Comparison of ENCODE assay signal across 8 cellular contexts in genomic region chr1:36320767-36321118, GRCh38. TPM values are rescaled to one million over a fixed set of nuclear protein-coding genes. Genes with fewer than 3 reads are reported as not detected.
DNase-seq lines count a peak whose midpoint lies in the region; ATAC-seq, FAIRE-seq and TF ChIP-seq lines count a peak whose summit lies in the region.

No MANE protein-coding gene starts in this region.

- ATAC-seq in HG02970 (IDR thresholded peaks at IDR 0.05; ENCODE audit: low FRiP score, unreplicated experiment): no peak
- ATAC-seq in HG02973 (IDR thresholded peaks at IDR 0.05; ENCODE audit: unreplicated experiment): no peak

- H4K20me1 ChIP-seq in BLaER1 (peaks cover 11% of the 10 kb centered on the region), fibroblast of lung (ENCODE audit: control insufficient read depth, extremely low read depth, insufficient read depth, low read length) (no peaks in the 10 kb centered on the region), osteoblast (ENCODE audit: insufficient read depth, low read length) (peaks cover 8% of the 10 kb centered on the region)

- H3K9me3 ChIP-seq in BLaER1 (no peaks in the 10 kb centered on the region), SJSA1 (replicated peaks) (peaks cover 4% of the 10 kb centered on the region), fibroblast of lung (ENCODE audit: control insufficient read depth, insufficient read depth, low read depth, low read length) (no peaks in the 10 kb centered on the region), osteoblast (ENCODE audit: low read depth, low read length) (no peaks in the 10 kb centered on the region)

- H3K27me3 ChIP-seq in BLaER1 (no peaks in the 10 kb centered on the region), SJSA1 (replicated peaks) (no peaks in the 10 kb centered on the region), fibroblast of lung (ENCODE audit: control insufficient read depth, insufficient read depth, low read length) (no peaks in the 10 kb centered on the region), osteoblast (ENCODE audit: insufficient read depth, low read length) (no peaks in the 10 kb centered on the region)

- no peak for FAIRE-seq in D721Med (lab: Jason Lieb, UNC)

- H3K4me3 ChIP-seq in BLaER1 (peak overlapping the region; percentile 61), SJSA1 (peak overlapping the region; percentile 9; the same call in 1 of the 2 replicates), fibroblast of lung (replicated peaks in 1 of 4; ENCODE audit: control extremely low read depth in 1 of 4, insufficient read depth in 1 of 4, low read depth in 3 of 4, low read length in 4 of 4) (peak overlapping the region; percentile 27 to 90 (median 40)), osteoblast (ENCODE audit: insufficient read depth, low read length) (no peak overlapping the region)

- H3K4me2 ChIP-seq in BLaER1 (peak overlapping the region; percentile 97), fibroblast of lung (ENCODE audit: extremely low read depth, insufficient read depth, low read length) (peak overlapping the region; percentile 85), osteoblast (ENCODE audit: insufficient read depth, low read length) (peak overlapping the region; percentile 16)

- H3K36me3 ChIP-seq in BLaER1 (peaks cover 9% of the 10 kb centered on the region; the same call in 1 of the 2 replicates), SJSA1 (peaks cover 29% of the 10 kb centered on the region), fibroblast of lung (ENCODE audit: control insufficient read depth, insufficient read depth, low read length) (peaks cover 12% of the 10 kb centered on the region), osteoblast (ENCODE audit: insufficient read depth, low read length) (peaks cover 12% of the 10 kb centered on the region)

- no peak overlapping the region for H2AFZ ChIP-seq in fibroblast of lung (ENCODE audit: low read length)
- H2AFZ ChIP-seq in osteoblast (ENCODE audit: low read length): no peak overlapping the region

- TF ChIP-seq CTCF in fibroblast of lung (conservative IDR thresholded peaks at IDR 0.05 in 1 of 2, IDR thresholded peaks at IDR 0.05 in 1 of 2; ENCODE audit: low read depth in 1 of 2, low read length in 2 of 2) (no peak), osteoblast (IDR thresholded peaks at IDR 0.05; ENCODE audit: extremely low read depth, low read depth, low read length) (no peak), D721Med (IDR thresholded peaks at IDR 0.05; ENCODE audit: insufficient read depth, missing control alignments) (no peak)

- peak overlapping the region; percentile 47; the same call in 1 of the 2 replicates for H3K9ac ChIP-seq in BLaER1
- H3K9ac ChIP-seq in fibroblast of lung (ENCODE audit: insufficient read depth, low read length): peak overlapping the region; percentile 73

- H3K4me1 ChIP-seq in BLaER1: peaks cover 44% of the 10 kb centered on the region
- peaks cover 40% of the 10 kb centered on the region for H3K4me1 ChIP-seq in SJSA1 (replicated peaks)
- H3K4me1 ChIP-seq in fibroblast of lung (ENCODE audit: control insufficient read depth, extremely low read depth, insufficient read depth, low read length): peaks cover 22% of the 10 kb centered on the region
- peaks cover 16% of the 10 kb centered on the region for H3K4me1 ChIP-seq in osteoblast (ENCODE audit: insufficient read depth, low read length)

- peak overlapping the region; percentile 50 for H3K27ac ChIP-seq in BLaER1
- H3K27ac ChIP-seq in SJSA1: peak overlapping the region; percentile 41
- H3K27ac ChIP-seq in fibroblast of lung (ENCODE audit: insufficient read depth, low read length): peak overlapping the region; percentile 66
- H3K27ac ChIP-seq in osteoblast (ENCODE audit: low read depth, low read length): no peak overlapping the region

- peaks cover 18% of the 10 kb centered on the region for H3K79me2 ChIP-seq in fibroblast of lung (ENCODE audit: control insufficient read depth, insufficient read depth, low read length)
- H3K79me2 ChIP-seq in osteoblast (ENCODE audit: insufficient read depth, low read length): peaks cover 10% of the 10 kb centered on the region

- no peak for DNase-seq in SJSA1 (ENCODE audit: low read depth in 1 of 2, low spot score in 2 of 2)
- no peak for DNase-seq in fibroblast of lung (ENCODE audit: low read depth in 2 of 2)
- DNase-seq in osteoblast (ENCODE audit: insufficient read length, low spot score, missing footprints): no peak
- DNase-seq in D721Med (ENCODE audit: insufficient read length, low spot score): no peak
- DNase-seq in NCI-H526 treated with DMSO at 0.1 percent for 48 hours (lab: John Stamatoyannopoulos, UW): no peak

RNA-seq across cellular contexts. Expression of gene EVA1B, which starts 2.7 kb away (rescaled TPM):
- total RNA-seq in SJSA1 (2014; rRNA removed; shearing (Covaris generic)): 103 and 159 TPM in 2 replicates
- total RNA-seq in fibroblast of lung: 199 and 248 TPM in 2 replicates
- 22.7 and 27.1 TPM in 2 replicates for polyA plus RNA-seq in fibroblast of lung
- 104 and 144 TPM in 2 replicates for polyA plus RNA-seq in fibroblast of lung (2012)
- polyA minus RNA-seq in fibroblast of lung (ENCODE audit: low replicate concordance): 8.9 and 15.9 TPM in 2 replicates
- total RNA-seq in osteoblast: 119 and 135 TPM in 2 replicates

RNA-seq across cellular contexts. Expression of gene SH3D21, which starts 14.6 kb away (rescaled TPM):
- 0.78 and 1.5 TPM in 2 replicates for total RNA-seq in SJSA1 (2014; rRNA removed; shearing (Covaris generic))
- total RNA-seq in fibroblast of lung: 2.8 and 3.3 TPM in 2 replicates
- polyA plus RNA-seq in fibroblast of lung: 1.1 and 1.9 TPM in 2 replicates
- polyA plus RNA-seq in fibroblast of lung (2012): 2.0 and 3.7 TPM in 2 replicates
- 1.3 and 1.7 TPM in 2 replicates for polyA minus RNA-seq in fibroblast of lung (ENCODE audit: low replicate concordance)
- 1.8 and 2.2 TPM in 2 replicates for total RNA-seq in osteoblast

Comparison
In these comparisons a context has a peak if more than half of its experiments do, and no peak if none do; other contexts are left out.
1. H3K4me2 ChIP-seq: peak in every context shown above with its lines; median percentile 97 in BLaER1; 85 in fibroblast of lung; 16 in osteoblast.